10 cellular contexts compared by ENCODE assay signal in genomic region chr9:93136011-93136440, GRCh38. TPM values are rescaled to one million over a fixed set of nuclear protein-coding genes. Genes with fewer than 3 reads are reported as not detected.
DNase-seq lines count a peak whose midpoint lies in the region; ATAC-seq and TF ChIP-seq lines count a peak whose summit lies in the region.
"Had no signal": no experiment of that assay in that cellular context is flagged by ENCODE, and none has a peak within 500 bp of the region (broad histone marks: within the 10 kb centered on the region; RNA-seq: fewer than 3 reads in every experiment).

No MANE protein-coding gene starts in this region.

- WGBS in esophagus squamous epithelium, 2 donors: 14 to 36% methylated on average over 10 to 11 of the region's 11 CpGs
- 72% methylated on average over 11 of the region's 11 CpGs for WGBS in smooth muscle cell (ENCODE audit: low lambda C conversion rate)
- 62% methylated on average over 6 of the region's 11 CpGs for WGBS in SK-N-SH (ENCODE audit: low lambda C conversion rate)

- peaks cover 24% of the 10 kb centered on the region for H3K36me3 Mint-ChIP-seq in activated T-helper 2 cell treated with anti-CD3 and anti-CD28 coated beads, Interferon-gamma antibody, Interleukin-2, Interleukin-4, amounts not matched to agents 10 μg/mL and 5 μg/mL and 100 μg/mL, durations not matched to agents 14 hours and 24 hours and 36 hours (ENCODE audit: low read depth)

- no peak for TF ChIP-seq EP300 in SK-N-SH (IDR thresholded peaks at IDR 0.05; ENCODE audit: borderline replicate concordance in 1 of 2, low read depth in 1 of 2, low read length in 1 of 2)

- H3K27me3 Mint-ChIP-seq in activated T-helper 2 cell treated with anti-CD3 and anti-CD28 coated beads, Interferon-gamma antibody, Interleukin-2, Interleukin-4, amounts not matched to agents 10 μg/mL and 5 μg/mL and 100 μg/mL, durations not matched to agents 14 hours and 24 hours and 36 hours (ENCODE audit: low read depth): no peaks in the 10 kb centered on the region

- H3K4me1 ChIP-seq in esophagus squamous epithelium (peaks cover 37 to 87% (median 59%) of the 10 kb centered on the region in 3 donors), smooth muscle cell (ENCODE audit: low read depth) (peaks cover 8% of the 10 kb centered on the region), SK-N-SH (ENCODE audit: control insufficient read depth in 1 of 2, insufficient read depth in 2 of 2, low read depth in 1 of 2, low read length in 1 of 2) (peaks cover 8 to 33% of the 10 kb centered on the region in 2 experiments; a peak in 3 of 4 replicates)

- TF ChIP-seq RAD21 in SK-N-SH (IDR thresholded peaks at IDR 0.05; ENCODE audit: low read length): no peak

- CTCF ChIA-PET in SK-N-SH (lab: Yijun Ruan, JAX): interaction anchor here (1.4 kb wide), 1 partner anchor 19 kb away, joined by 5 read pairs; no protein-coding TSS in a partner anchor

- no peaks in the 10 kb centered on the region for H3K36me3 ChIP-seq in esophagus squamous epithelium
- H3K36me3 ChIP-seq in smooth muscle cell (ENCODE audit: low read depth): no peaks in the 10 kb centered on the region
- no peaks in the 10 kb centered on the region for H3K36me3 ChIP-seq in SK-N-SH (replicated peaks in 1 of 2; ENCODE audit: control insufficient read depth in 1 of 2, insufficient read depth in 2 of 2, low read length in 1 of 2)

- H3K4me3 Mint-ChIP-seq in activated T-helper 2 cell treated with anti-CD3 and anti-CD28 coated beads, Interferon-gamma antibody, Interleukin-2, Interleukin-4, amounts not matched to agents 10 μg/mL and 5 μg/mL and 100 μg/mL, durations not matched to agents 14 hours and 24 hours and 36 hours (ENCODE audit: low read depth): no peak overlapping the region

- no peak overlapping the region for H3K4me2 ChIP-seq in smooth muscle cell
- no peak overlapping the region for H3K4me2 ChIP-seq in SK-N-SH

- TF ChIP-seq CTCF in esophagus squamous epithelium (IDR thresholded peaks at IDR 0.05) (no peak), smooth muscle cell (IDR thresholded peaks at IDR 0.05; ENCODE audit: borderline replicate concordance, insufficient read depth, poor library complexity, severe bottlenecking) (no peak), SK-N-SH (IDR thresholded peaks at IDR 0.05) (no peak)

- H3F3A ChIP-seq in smooth muscle cell (ENCODE audit: low read depth): peaks cover 5% of the 10 kb centered on the region
- peaks cover 4% of the 10 kb centered on the region for H3F3A ChIP-seq in SK-N-SH (replicated peaks; ENCODE audit: insufficient read depth)

- H3K9me3 Mint-ChIP-seq in activated T-helper 2 cell treated with anti-CD3 and anti-CD28 coated beads, Interferon-gamma antibody, Interleukin-2, Interleukin-4, amounts not matched to agents 10 μg/mL and 5 μg/mL and 100 μg/mL, durations not matched to agents 14 hours and 24 hours and 36 hours: peaks cover 3% of the 10 kb centered on the region

- H3K27ac Mint-ChIP-seq in activated T-helper 2 cell treated with anti-CD3 and anti-CD28 coated beads, Interferon-gamma antibody, Interleukin-2, Interleukin-4, amounts not matched to agents 10 μg/mL and 5 μg/mL and 100 μg/mL, durations not matched to agents 14 hours and 24 hours and 36 hours: no peak overlapping the region

- intact Hi-C loops in esophagus squamous epithelium (cut with DNase I): no loop called here
- intact Hi-C loops in activated T-helper 2 cell treated with anti-CD3 and anti-CD28 coated beads, Interferon-gamma antibody, Interleukin-2, Interleukin-4, amounts not matched to agents 10 μg/mL and 5 μg/mL and 100 μg/mL, durations not matched to agents 14 hours and 24 hours and 36 hours (cut with micrococcal nuclease): no loop called here

- H3K4me3 ChIP-seq in esophagus squamous epithelium: peak overlapping the region in 3 of 4 donors; percentile 3 to 44 (median 3)
- H3K4me3 ChIP-seq in smooth muscle cell: no peak overlapping the region
- H3K4me3 ChIP-seq in SK-N-SH (ENCODE audit: low read depth in 2 of 2, low read length in 1 of 2): no peak overlapping the region

- H3K9me3 ChIP-seq in esophagus squamous epithelium (no peaks in the 10 kb centered on the region), smooth muscle cell (replicated peaks; ENCODE audit: low read depth) (no peaks in the 10 kb centered on the region), SK-N-SH (no peaks in the 10 kb centered on the region)

- H3K9ac ChIP-seq in smooth muscle cell (ENCODE audit: low read depth) (no peak overlapping the region), SK-N-SH (no peak overlapping the region)

- H3K79me2 ChIP-seq in smooth muscle cell (ENCODE audit: low read depth): peaks cover 19% of the 10 kb centered on the region
- peaks cover 19% of the 10 kb centered on the region; the same call in 1 of the 2 replicates for H3K79me2 ChIP-seq in SK-N-SH (ENCODE audit: insufficient read depth)

- ATAC-seq in GM19035 (IDR thresholded peaks at IDR 0.05; ENCODE audit: unreplicated experiment): no peak

- H2AFZ ChIP-seq in smooth muscle cell (ENCODE audit: low read depth): no peak overlapping the region
- H2AFZ ChIP-seq in SK-N-SH (ENCODE audit: low read depth): no peak overlapping the region

- POLR2A ChIA-PET in SK-N-SH (lab: Yijun Ruan, JAX): no interaction called here

- no peaks in the 10 kb centered on the region for H3K9me2 ChIP-seq in SK-N-SH

- TF ChIP-seq POLR2A in esophagus squamous epithelium (IDR thresholded peaks at IDR 0.05): no peak

- H3K4me1 Mint-ChIP-seq in activated T-helper 2 cell treated with anti-CD3 and anti-CD28 coated beads, Interferon-gamma antibody, Interleukin-2, Interleukin-4, amounts not matched to agents 10 μg/mL and 5 μg/mL and 100 μg/mL, durations not matched to agents 14 hours and 24 hours and 36 hours (ENCODE audit: low read depth): peaks cover 39% of the 10 kb centered on the region

- H3K27me3 ChIP-seq in esophagus squamous epithelium (no peaks in the 10 kb centered on the region), smooth muscle cell (ENCODE audit: low read depth) (no peaks in the 10 kb centered on the region), SK-N-SH (ENCODE audit: insufficient read depth) (no peaks in the 10 kb centered on the region)

- no peaks in the 10 kb centered on the region for H4K20me1 ChIP-seq in smooth muscle cell (ENCODE audit: low read depth)
- H4K20me1 ChIP-seq in SK-N-SH (ENCODE audit: insufficient read depth): no peaks in the 10 kb centered on the region

- H3K27ac ChIP-seq in esophagus squamous epithelium: peak overlapping the region in 3 of 4 donors; percentile 2 to 63 (median 34)
- H3K27ac ChIP-seq in smooth muscle cell (ENCODE audit: low read depth): no peak overlapping the region
- H3K27ac ChIP-seq in SK-N-SH (ENCODE audit: low read depth in 2 of 2, low read length in 1 of 2): no peak overlapping the region

- peak; percentile 16 for DNase-seq in DMS 273 treated with DMSO at 0.1 percent for 48 hours (lab: John Stamatoyannopoulos, UW)
- peak; percentile 71 for DNase-seq in NCI-H2029 treated with DMSO at 0.1 percent for 48 hours (lab: John Stamatoyannopoulos, UW)
- no peak for DNase-seq in esophagus squamous epithelium (lab: John Stamatoyannopoulos, UW)
- DNase-seq in pons (ENCODE audit: low spot score): peak; percentile 62
- DNase-seq in smooth muscle cell (lab: John Stamatoyannopoulos, UW; ENCODE audit: unreplicated experiment): no peak
- DNase-seq in activated T-helper 2 cell treated with anti-CD3 and anti-CD28 coated beads, Interferon-gamma antibody, Interleukin-2, Interleukin-4, amounts not matched to agents 10 μg/mL and 5 μg/mL and 100 μg/mL, durations not matched to agents 14 hours and 24 hours and 36 hours (ENCODE audit: low spot score): no peak
- DNase-seq in SK-N-SH: no peak
- DNase-seq: erythroblast, GOT3 had no signal

TF ChIP-seq in SK-N-SH, 30 proteins besides CTCF, POLR2A, EP300 and RAD21 (continues in another document):
- TF ChIP-seq FOSL2 (IDR thresholded peaks at IDR 0.05; ENCODE audit: borderline replicate concordance, low read depth) (no peak), FOXM1 (IDR thresholded peaks at IDR 0.05; ENCODE audit: low read depth) (no peak), MAX (IDR thresholded peaks at IDR 0.05; ENCODE audit: low read depth) (no peak), MEF2A (IDR thresholded peaks at IDR 0.05; ENCODE audit: borderline replicate concordance, low read depth) (no peak), TCF12 (IDR thresholded peaks at IDR 0.05) (no peak)

RNA-seq across cellular contexts. Expression of gene NINJ1, which starts 2.0 kb away (rescaled TPM):
- total RNA-seq in esophagus squamous epithelium: 10 to 100 TPM; 12.6 to 61.3 (median 31.4) TPM
- 31.5 and 34.3 TPM in 2 replicates for total RNA-seq in smooth muscle cell
- polyA plus RNA-seq in smooth muscle cell: 53.7 and 66.8 TPM in 2 replicates
- 113 and 114 TPM in 2 replicates for total RNA-seq in activated T-helper 2 cell treated with anti-CD3 and anti-CD28 coated beads, Interferon-gamma antibody, Interleukin-2, Interleukin-4, amounts not matched to agents 10 μg/mL and 5 μg/mL and 100 μg/mL, durations not matched to agents 14 hours and 24 hours and 36 hours
- 23.2 and 31.7 TPM in 2 replicates for polyA plus RNA-seq in SK-N-SH (2012; rRNA removed)
- polyA plus RNA-seq in SK-N-SH (2012; cell fraction: cytosol; rRNA removed): 12.9 and 25.6 TPM in 2 replicates
- 14.4 and 14.8 TPM in 2 replicates for polyA plus RNA-seq in SK-N-SH (2012; cell fraction: nucleus; rRNA removed)

RNA-seq across cellular contexts. Expression of gene CARD19, which starts 40.0 kb away (rescaled TPM):
- 10 to 100 TPM; 16.2 to 37.8 (median 29.0) TPM for total RNA-seq in esophagus squamous epithelium
- 41.6 and 86.0 TPM in 2 replicates for total RNA-seq in smooth muscle cell
- polyA plus RNA-seq in smooth muscle cell: 88.1 TPM in 2 replicates
- total RNA-seq in activated T-helper 2 cell treated with anti-CD3 and anti-CD28 coated beads, Interferon-gamma antibody, Interleukin-2, Interleukin-4, amounts not matched to agents 10 μg/mL and 5 μg/mL and 100 μg/mL, durations not matched to agents 14 hours and 24 hours and 36 hours: 52.6 and 57.2 TPM in 2 replicates
- 141 and 165 TPM in 2 replicates for polyA plus RNA-seq in SK-N-SH (2012; rRNA removed)
- polyA plus RNA-seq in SK-N-SH (2012; cell fraction: cytosol; rRNA removed): 70.5 and 92.4 TPM in 2 replicates
- 149 and 161 TPM in 2 replicates for polyA plus RNA-seq in SK-N-SH (2012; cell fraction: nucleus; rRNA removed)

RNA-seq across cellular contexts. Expression of gene WNK2, which starts 47.9 kb away (rescaled TPM):
- total RNA-seq in esophagus squamous epithelium (1 to 10 TPM in 3 of 4 donors, under 1 TPM in 1; 0.40 to 8.8 (median 5.2) TPM), smooth muscle cell (0.31 TPM in 1 of 2 replicates, not detected in the other)
- polyA plus RNA-seq in smooth muscle cell (0.20 and 0.27 TPM in 2 replicates), SK-N-SH (2012; rRNA removed) (0.12 and 0.36 TPM in 2 replicates)
- total RNA-seq in activated T-helper 2 cell treated with anti-CD3 and anti-CD28 coated beads, Interferon-gamma antibody, Interleukin-2, Interleukin-4, amounts not matched to agents 10 μg/mL and 5 μg/mL and 100 μg/mL, durations not matched to agents 14 hours and 24 hours and 36 hours: 1.2 and 1.6 TPM in 2 replicates
- polyA plus RNA-seq in SK-N-SH (2012; cell fraction: cytosol; rRNA removed): 0.40 and 1.2 TPM in 2 replicates
- 1.8 and 5.0 TPM in 2 replicates for polyA plus RNA-seq in SK-N-SH (2012; cell fraction: nucleus; rRNA removed)

Comparison
In these comparisons a context has a peak if more than half of its experiments do, and no peak if none do; other contexts are left out.
1. DNase-seq: peak in DMS 273 treated with DMSO at 0.1 percent for 48 hours (single experiment), NCI-H2029 treated with DMSO at 0.1 percent for 48 hours (single experiment) and pons (single experiment); none in esophagus squamous epithelium (single experiment), smooth muscle cell (single experiment), activated T-helper 2 cell treated with anti-CD3 and anti-CD28 coated beads, Interferon-gamma antibody, Interleukin-2, Interleukin-4, amounts not matched to agents 10 μg/mL and 5 μg/mL and 100 μg/mL, durations not matched to agents 14 hours and 24 hours and 36 hours (single experiment) and SK-N-SH (single experiment).
2. H3K27ac ChIP-seq: peak in esophagus squamous epithelium (3 of 4); none in smooth muscle cell (single experiment) and SK-N-SH (0 of 2).
3. H3K4me3 ChIP-seq: peak in esophagus squamous epithelium (3 of 4); none in smooth muscle cell (single experiment) and SK-N-SH (0 of 2).